In genomic region chr6:26025894-26026832, GRCh38 we compare ENCODE assay signal across 8 cellular contexts.
A peak's percentile ranks its signal among the peaks of the same experiment; 100 is the strongest.
DNase-seq lines count a peak whose midpoint lies in the region; ATAC-seq and TF ChIP-seq lines count a peak whose summit lies in the region.

No MANE protein-coding gene starts in this region.

- peak overlapping the region; percentile 95 for H3K9ac ChIP-seq in BLaER1

- H3K9me3 ChIP-seq in BLaER1 = no peaks in the 10 kb centered on the region
- H3K9me3 ChIP-seq in lower lobe of right lung = no peaks in the 10 kb centered on the region

- peaks cover 6% of the 10 kb centered on the region; the same call in 1 of the 2 replicates for H4K20me1 ChIP-seq in BLaER1

- H3K36me3 ChIP-seq in BLaER1 (no peaks in the 10 kb centered on the region), lower lobe of right lung (no peaks in the 10 kb centered on the region)

- H3K27me3 ChIP-seq in BLaER1 (no peaks in the 10 kb centered on the region), lower lobe of right lung (ENCODE audit: low read depth) (no peaks in the 10 kb centered on the region)

- DNase-seq in NCI-H748 (lab: John Stamatoyannopoulos, UW; ENCODE audit: unreplicated experiment) = peak; percentile 99
- peak; percentile 89 for DNase-seq in activated CD4-positive, alpha-beta T cell treated with anti-CD3 and anti-CD28 coated beads, Interleukin-2, amount 50 U/mL, for 4 hours
- peak; percentile 88 to 96 for DNase-seq in dermis microvascular lymphatic vessel endothelial cell (ENCODE audit: low read depth in 2 of 2)
- DNase-seq in lower lobe of right lung = peak; percentile 96
- peak; percentile 68 to 70 (median 68) for DNase-seq in stimulated activated CD4-positive, alpha-beta T cell treated with anti-CD3 and anti-CD28 coated beads, TNF-alpha, amount 100 ng/mL, for 1 hour (ENCODE audit: low read depth in 3 of 3, low spot score in 1 of 3)

- peak overlapping the region; percentile 93 for H3K27ac ChIP-seq in BLaER1
- H3K27ac ChIP-seq in lower lobe of right lung = peak overlapping the region; percentile 95

- H3K4me3 ChIP-seq in BLaER1 = peak overlapping the region; percentile 76
- H3K4me3 ChIP-seq in lower lobe of right lung = peak overlapping the region; percentile 67

- intact Hi-C loops in lower lobe of right lung (cut with DNase I) = no loop called here

- ATAC-seq in GM19351 (IDR thresholded peaks at IDR 0.05; ENCODE audit: unreplicated experiment) = peak; percentile 38
- peak; percentile 32 for ATAC-seq in HG03520 (IDR thresholded peaks at IDR 0.05; ENCODE audit: unreplicated experiment)
- peak; percentile 80 to 82 for ATAC-seq in lower lobe of right lung

- peak; percentile 88 for TF ChIP-seq CTCF in lower lobe of right lung (IDR thresholded peaks at IDR 0.05)

- H3K4me2 ChIP-seq in BLaER1 = peak overlapping the region; percentile 82

- H3K4me1 ChIP-seq in BLaER1 (peaks cover 60% of the 10 kb centered on the region), lower lobe of right lung (peaks cover 19% of the 10 kb centered on the region)

Comparison
In these comparisons a context has a peak if more than half of its experiments do, and no peak if none do; other contexts are left out.
1. Peak in every context shown above with its lines: DNase-seq, ATAC-seq, H3K4me3 ChIP-seq and H3K27ac ChIP-seq.